In genomic region chr15:98207928-98208327, GRCh38 we compare ENCODE assay signal across 2 cellular contexts.
TF ChIP-seq lines count a peak whose summit lies in the region.

No MANE protein-coding gene starts in this region.

TF ChIP-seq in HepG2, 621 proteins besides CTCF, POLR2A, EP300 and RAD21:
- TF ChIP-seq THAP11 (CRISPR knock-in tag; IDR thresholded peaks at IDR 0.05) (peak; percentile 42; the same call in 1 of the 2 replicates), KDM5A (IDR thresholded peaks at IDR 0.05; ENCODE audit: borderline replicate concordance, low read length) (no peak)
TF ChIP-seq in HepG2: peak in this region for 1.

TF ChIP-seq in H1, 55 proteins besides CTCF, POLR2A, EP300 and RAD21:
- no peak for TF ChIP-seq CBX5 (IDR thresholded peaks at IDR 0.05; ENCODE audit: low read depth, low read length)
- TF ChIP-seq CBX8 (IDR thresholded peaks at IDR 0.05; ENCODE audit: borderline replicate concordance, low read depth, low read length): no peak
- no peak for TF ChIP-seq SAP30 (IDR thresholded peaks at IDR 0.05; ENCODE audit: insufficient read depth, insufficient replicate concordance, low read length)
- no peak for TF ChIP-seq BRCA1 (IDR thresholded peaks at IDR 0.05; ENCODE audit: low read depth, low read length)
- TF ChIP-seq TBP (IDR thresholded peaks at IDR 0.05; ENCODE audit: low read depth, low read length): no peak
- TF ChIP-seq SP1 (IDR thresholded peaks at IDR 0.05; ENCODE audit: low read depth, low read length): no peak
- no peak for TF ChIP-seq YY1 (IDR thresholded peaks at IDR 0.05; ENCODE audit: low read depth, low read length)
- no peak for TF ChIP-seq NRF1 (IDR thresholded peaks at IDR 0.05; ENCODE audit: low read depth, low read length)
- TF ChIP-seq, protein P1, sequence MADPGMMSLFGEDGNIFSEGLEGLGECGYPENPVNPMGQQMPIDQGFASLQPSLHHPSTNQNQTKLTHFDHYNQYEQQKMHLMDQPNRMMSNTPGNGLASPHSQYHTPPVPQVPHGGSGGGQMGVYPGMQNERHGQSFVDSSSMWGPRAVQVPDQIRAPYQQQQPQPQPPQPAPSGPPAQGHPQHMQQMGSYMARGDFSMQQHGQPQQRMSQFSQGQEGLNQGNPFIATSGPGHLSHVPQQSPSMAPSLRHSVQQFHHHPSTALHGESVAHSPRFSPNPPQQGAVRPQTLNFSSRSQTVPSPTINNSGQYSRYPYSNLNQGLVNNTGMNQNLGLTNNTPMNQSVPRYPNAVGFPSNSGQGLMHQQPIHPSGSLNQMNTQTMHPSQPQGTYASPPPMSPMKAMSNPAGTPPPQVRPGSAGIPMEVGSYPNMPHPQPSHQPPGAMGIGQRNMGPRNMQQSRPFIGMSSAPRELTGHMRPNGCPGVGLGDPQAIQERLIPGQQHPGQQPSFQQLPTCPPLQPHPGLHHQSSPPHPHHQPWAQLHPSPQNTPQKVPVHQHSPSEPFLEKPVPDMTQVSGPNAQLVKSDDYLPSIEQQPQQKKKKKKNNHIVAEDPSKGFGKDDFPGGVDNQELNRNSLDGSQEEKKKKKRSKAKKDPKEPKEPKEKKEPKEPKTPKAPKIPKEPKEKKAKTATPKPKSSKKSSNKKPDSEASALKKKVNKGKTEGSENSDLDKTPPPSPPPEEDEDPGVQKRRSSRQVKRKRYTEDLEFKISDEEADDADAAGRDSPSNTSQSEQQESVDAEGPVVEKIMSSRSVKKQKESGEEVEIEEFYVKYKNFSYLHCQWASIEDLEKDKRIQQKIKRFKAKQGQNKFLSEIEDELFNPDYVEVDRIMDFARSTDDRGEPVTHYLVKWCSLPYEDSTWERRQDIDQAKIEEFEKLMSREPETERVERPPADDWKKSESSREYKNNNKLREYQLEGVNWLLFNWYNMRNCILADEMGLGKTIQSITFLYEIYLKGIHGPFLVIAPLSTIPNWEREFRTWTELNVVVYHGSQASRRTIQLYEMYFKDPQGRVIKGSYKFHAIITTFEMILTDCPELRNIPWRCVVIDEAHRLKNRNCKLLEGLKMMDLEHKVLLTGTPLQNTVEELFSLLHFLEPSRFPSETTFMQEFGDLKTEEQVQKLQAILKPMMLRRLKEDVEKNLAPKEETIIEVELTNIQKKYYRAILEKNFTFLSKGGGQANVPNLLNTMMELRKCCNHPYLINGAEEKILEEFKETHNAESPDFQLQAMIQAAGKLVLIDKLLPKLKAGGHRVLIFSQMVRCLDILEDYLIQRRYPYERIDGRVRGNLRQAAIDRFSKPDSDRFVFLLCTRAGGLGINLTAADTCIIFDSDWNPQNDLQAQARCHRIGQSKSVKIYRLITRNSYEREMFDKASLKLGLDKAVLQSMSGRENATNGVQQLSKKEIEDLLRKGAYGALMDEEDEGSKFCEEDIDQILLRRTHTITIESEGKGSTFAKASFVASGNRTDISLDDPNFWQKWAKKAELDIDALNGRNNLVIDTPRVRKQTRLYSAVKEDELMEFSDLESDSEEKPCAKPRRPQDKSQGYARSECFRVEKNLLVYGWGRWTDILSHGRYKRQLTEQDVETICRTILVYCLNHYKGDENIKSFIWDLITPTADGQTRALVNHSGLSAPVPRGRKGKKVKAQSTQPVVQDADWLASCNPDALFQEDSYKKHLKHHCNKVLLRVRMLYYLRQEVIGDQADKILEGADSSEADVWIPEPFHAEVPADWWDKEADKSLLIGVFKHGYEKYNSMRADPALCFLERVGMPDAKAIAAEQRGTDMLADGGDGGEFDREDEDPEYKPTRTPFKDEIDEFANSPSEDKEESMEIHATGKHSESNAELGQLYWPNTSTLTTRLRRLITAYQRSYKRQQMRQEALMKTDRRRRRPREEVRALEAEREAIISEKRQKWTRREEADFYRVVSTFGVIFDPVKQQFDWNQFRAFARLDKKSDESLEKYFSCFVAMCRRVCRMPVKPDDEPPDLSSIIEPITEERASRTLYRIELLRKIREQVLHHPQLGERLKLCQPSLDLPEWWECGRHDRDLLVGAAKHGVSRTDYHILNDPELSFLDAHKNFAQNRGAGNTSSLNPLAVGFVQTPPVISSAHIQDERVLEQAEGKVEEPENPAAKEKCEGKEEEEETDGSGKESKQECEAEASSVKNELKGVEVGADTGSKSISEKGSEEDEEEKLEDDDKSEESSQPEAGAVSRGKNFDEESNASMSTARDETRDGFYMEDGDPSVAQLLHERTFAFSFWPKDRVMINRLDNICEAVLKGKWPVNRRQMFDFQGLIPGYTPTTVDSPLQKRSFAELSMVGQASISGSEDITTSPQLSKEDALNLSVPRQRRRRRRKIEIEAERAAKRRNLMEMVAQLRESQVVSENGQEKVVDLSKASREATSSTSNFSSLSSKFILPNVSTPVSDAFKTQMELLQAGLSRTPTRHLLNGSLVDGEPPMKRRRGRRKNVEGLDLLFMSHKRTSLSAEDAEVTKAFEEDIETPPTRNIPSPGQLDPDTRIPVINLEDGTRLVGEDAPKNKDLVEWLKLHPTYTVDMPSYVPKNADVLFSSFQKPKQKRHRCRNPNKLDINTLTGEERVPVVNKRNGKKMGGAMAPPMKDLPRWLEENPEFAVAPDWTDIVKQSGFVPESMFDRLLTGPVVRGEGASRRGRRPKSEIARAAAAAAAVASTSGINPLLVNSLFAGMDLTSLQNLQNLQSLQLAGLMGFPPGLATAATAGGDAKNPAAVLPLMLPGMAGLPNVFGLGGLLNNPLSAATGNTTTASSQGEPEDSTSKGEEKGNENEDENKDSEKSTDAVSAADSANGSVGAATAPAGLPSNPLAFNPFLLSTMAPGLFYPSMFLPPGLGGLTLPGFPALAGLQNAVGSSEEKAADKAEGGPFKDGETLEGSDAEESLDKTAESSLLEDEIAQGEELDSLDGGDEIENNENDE (IDR thresholded peaks at IDR 0.05; ENCODE audit: insufficient replicate concordance, low read length): no peak
- TF ChIP-seq CEBPB (IDR thresholded peaks at IDR 0.05; ENCODE audit: low read depth, low read length): no peak
- TF ChIP-seq FOSL1 (IDR thresholded peaks at IDR 0.05; ENCODE audit: insufficient read depth, low read depth, low read length): no peak
- TF ChIP-seq HDAC2 (IDR thresholded peaks at IDR 0.05; ENCODE audit: borderline replicate concordance in 1 of 2, low read depth in 2 of 2, low read length in 2 of 2): no peak
- no peak for TF ChIP-seq SP2 (IDR thresholded peaks at IDR 0.05; ENCODE audit: low read length)
- no peak for TF ChIP-seq CREB1 (IDR thresholded peaks at IDR 0.05)
- TF ChIP-seq CTBP2 (IDR thresholded peaks at IDR 0.05; ENCODE audit: borderline replicate concordance, insufficient read depth, insufficient read length, low read length): no peak
